ENCODE assay signal across 11 cellular contexts in the genomic region with DNA sequence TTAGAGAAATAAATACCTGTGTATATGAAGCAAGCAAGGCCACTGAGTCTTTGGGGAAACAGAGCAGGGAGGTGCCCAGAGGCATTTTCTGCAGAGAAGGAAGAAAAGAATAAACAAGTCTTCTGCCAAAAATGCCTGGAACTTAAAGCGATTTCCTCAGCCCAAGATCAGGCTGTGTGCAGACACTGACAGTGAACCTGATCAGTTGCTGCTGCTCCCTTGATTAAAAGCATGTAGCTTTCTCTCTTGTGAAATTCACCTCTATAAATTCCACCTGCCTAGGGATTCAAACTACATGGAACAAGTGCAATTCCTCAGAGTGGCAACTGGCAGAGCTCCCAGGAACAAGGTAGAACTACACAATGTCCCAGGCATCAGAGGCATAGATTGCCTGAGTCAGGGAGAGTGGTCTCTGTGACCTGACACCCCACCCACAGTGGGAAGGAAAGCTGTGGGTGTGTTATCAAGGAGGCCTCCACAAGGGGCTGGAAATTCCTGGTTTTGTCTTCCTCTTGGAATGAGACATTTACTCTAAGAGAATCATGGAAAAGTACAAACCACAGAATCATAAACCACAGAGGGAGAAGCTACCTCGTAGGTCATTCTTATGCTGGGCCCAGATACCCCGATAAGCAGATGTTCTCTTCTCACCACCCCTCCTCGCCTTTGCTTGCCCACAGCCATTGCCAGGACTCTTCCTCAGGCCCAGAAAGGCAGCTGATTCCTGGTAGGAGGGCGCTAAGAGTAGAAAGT. TPM values are rescaled to one million over a fixed set of nuclear protein-coding genes. Genes with fewer than 3 reads are reported as not detected.
DNase-seq lines count a peak whose midpoint lies in the region; TF ChIP-seq lines count a peak whose summit lies in the region.
"Had no signal": no experiment of that assay in that cellular context is flagged by ENCODE, and none has a peak within 500 bp of the region (broad histone marks: within the 10 kb centered on the region; RNA-seq: fewer than 3 reads in every experiment).

No MANE protein-coding gene starts in this region.

- H3K4me3 ChIP-seq in mesendoderm (ENCODE audit: low read length) = no peak overlapping the region
- H3K4me3 ChIP-seq in uterus = no peak overlapping the region
- H3K4me3 ChIP-seq: BLaER1 treated with 17β-estradiol and CSF1 and Interleukin-3, amounts not matched to agents 10 nM and 100 nM had no signal

- no peak overlapping the region for H3K4me3 Mint-ChIP-seq in activated CD4-positive, alpha-beta T cell treated with anti-CD3 and anti-CD28 coated beads, Interleukin-2, amount 10 ng/mL, durations not matched to agents 24 days and 14 days
- H3K4me3 Mint-ChIP-seq: activated naive CD4-positive, alpha-beta T cell treated with anti-CD3 and anti-CD28 coated beads, Interleukin-2, amount 50 U/mL, for 24 hours; IgD-negative memory B cell had no signal

- H3K9me3 Mint-ChIP-seq in activated CD4-positive, alpha-beta T cell treated with anti-CD3 and anti-CD28 coated beads, Interleukin-2, amount 10 ng/mL, durations not matched to agents 24 days and 14 days = no peaks in the 10 kb centered on the region
- H3K9me3 Mint-ChIP-seq: activated naive CD4-positive, alpha-beta T cell treated with anti-CD3 and anti-CD28 coated beads, Interleukin-2, amount 50 U/mL, for 24 hours had no signal

- no peak overlapping the region for H2AK5ac ChIP-seq in mesendoderm (ENCODE audit: low read length)

- H2BK5ac ChIP-seq in mesendoderm (ENCODE audit: low read length) = no peak overlapping the region

- no peaks in the 10 kb centered on the region for H3K36me3 ChIP-seq in mesendoderm (ENCODE audit: control insufficient read depth, insufficient read depth, low read length)
- H3K36me3 ChIP-seq in uterus = no peaks in the 10 kb centered on the region
- H3K36me3 ChIP-seq: BLaER1 treated with 17β-estradiol and CSF1 and Interleukin-3, amounts not matched to agents 10 nM and 100 nM had no signal

- peak overlapping the region; percentile 40 for H3K56ac ChIP-seq in mesendoderm (ENCODE audit: low read length)

- no peak overlapping the region for H3K27ac Mint-ChIP-seq in activated CD4-positive, alpha-beta T cell treated with anti-CD3 and anti-CD28 coated beads, Interleukin-2, amount 10 ng/mL, durations not matched to agents 24 days and 14 days
- H3K27ac Mint-ChIP-seq: activated naive CD4-positive, alpha-beta T cell treated with anti-CD3 and anti-CD28 coated beads, Interleukin-2, amount 50 U/mL, for 24 hours had no signal

- H3K4me2 ChIP-seq in mesendoderm (ENCODE audit: low read length) = no peak overlapping the region

- H2BK120ac ChIP-seq in mesendoderm (ENCODE audit: low read depth, low read length) = no peak overlapping the region

- H3K36me3 Mint-ChIP-seq in activated CD4-positive, alpha-beta T cell treated with anti-CD3 and anti-CD28 coated beads, Interleukin-2, amount 10 ng/mL, durations not matched to agents 24 days and 14 days (ENCODE audit: low read depth) = no peaks in the 10 kb centered on the region
- H3K36me3 Mint-ChIP-seq: activated naive CD4-positive, alpha-beta T cell treated with anti-CD3 and anti-CD28 coated beads, Interleukin-2, amount 50 U/mL, for 24 hours had no signal

- no CpG with 5 or more reads among the region's 5 CpGs for whole genome bisulfite sequencing in mesendoderm (ENCODE audit: extremely low coverage, insufficient coverage, low lambda C conversion rate)

- intact Hi-C loops in activated CD4-positive, alpha-beta T cell treated with anti-CD3 and anti-CD28 coated beads, Interleukin-2, amount 10 ng/mL, durations not matched to agents 24 days and 14 days (cut with micrococcal nuclease) = no loop called here
- intact Hi-C loops in uterus (cut with DNase I; ENCODE audit: low total_unique reads) = no loop called here

- TF ChIP-seq POLR2A in uterus (IDR thresholded peaks at IDR 0.05) = no peak

- no peak overlapping the region for H4K5ac ChIP-seq in mesendoderm (ENCODE audit: low read length)

- H3K4ac ChIP-seq in mesendoderm (ENCODE audit: low read depth, low read length) = peak overlapping the region; percentile 66

- H3K9me3 ChIP-seq in uterus = no peaks in the 10 kb centered on the region

- peak overlapping the region; percentile 42 for H3K18ac ChIP-seq in mesendoderm (ENCODE audit: low read length)

- H3K27me3 Mint-ChIP-seq in activated CD4-positive, alpha-beta T cell treated with anti-CD3 and anti-CD28 coated beads, Interleukin-2, amount 10 ng/mL, durations not matched to agents 24 days and 14 days = peaks cover 7% of the 10 kb centered on the region
- H3K27me3 Mint-ChIP-seq: activated naive CD4-positive, alpha-beta T cell treated with anti-CD3 and anti-CD28 coated beads, Interleukin-2, amount 50 U/mL, for 24 hours; IgD-negative memory B cell had no signal

- H3K4me1 ChIP-seq in mesendoderm (ENCODE audit: control insufficient read depth, low read depth, low read length) (peaks cover 7% of the 10 kb centered on the region), uterus (peaks cover 11 to 13% of the 10 kb centered on the region in 2 donors)

- DNase-seq in activated CD4-positive, alpha-beta T cell treated with anti-CD3 and anti-CD28 coated beads, Interleukin-2, amount 10 ng/mL, durations not matched to agents 24 days and 14 days = peak; percentile 52
- DNase-seq in activated CD4-positive, alpha-beta T cell treated with anti-CD3 and anti-CD28 coated beads, Interleukin-2, amount 50 U/mL, for 4 hours = no peak
- DNase-seq in caudate nucleus (lab: John Stamatoyannopoulos, UW) = no peak
- no peak for DNase-seq in mesendoderm
- peak; percentile 34 to 66 for DNase-seq in uterus
- no peak for DNase-seq in iPS-NIHi7 (ENCODE audit: extremely low spot score)
- DNase-seq in GOT3 (lab: John Stamatoyannopoulos, UW) = no peak
- DNase-seq in KG1 (lab: John Stamatoyannopoulos, UW) = no peak

- H2BK15ac ChIP-seq in mesendoderm (replicated peaks; ENCODE audit: low read depth) = peak overlapping the region; percentile 46

- no peak overlapping the region for H4K8ac ChIP-seq in mesendoderm (ENCODE audit: low read depth, low read length)

- no peaks in the 10 kb centered on the region for H3K27me3 ChIP-seq in mesendoderm (ENCODE audit: insufficient read depth, low read length, poor library complexity)
- H3K27me3 ChIP-seq in uterus = no peaks in the 10 kb centered on the region
- H3K27me3 ChIP-seq: BLaER1 treated with 17β-estradiol and CSF1 and Interleukin-3, amounts not matched to agents 10 nM and 100 nM had no signal

- no peaks in the 10 kb centered on the region for H3K79me1 ChIP-seq in mesendoderm (ENCODE audit: low read length)

- H3K4me1 Mint-ChIP-seq in activated CD4-positive, alpha-beta T cell treated with anti-CD3 and anti-CD28 coated beads, Interleukin-2, amount 10 ng/mL, durations not matched to agents 24 days and 14 days = peaks cover 14% of the 10 kb centered on the region

- H3K79me2 ChIP-seq in mesendoderm (ENCODE audit: control insufficient read depth, insufficient read depth, low read length) = no peaks in the 10 kb centered on the region

- H3K27ac ChIP-seq in caudate nucleus (ENCODE audit: low read depth, low read length) (peak overlapping the region; percentile 98), mesendoderm (ENCODE audit: low read depth, low read length) (peak overlapping the region; percentile 52), uterus (peak overlapping the region; percentile 93 to 96)
- H3K27ac ChIP-seq: BLaER1 treated with 17β-estradiol and CSF1 and Interleukin-3, amounts not matched to agents 10 nM and 100 nM had no signal

- no peak for TF ChIP-seq CTCF in uterus (IDR thresholded peaks at IDR 0.05)

- no peak overlapping the region for H3K9ac ChIP-seq in mesendoderm (ENCODE audit: low read length)

- H3K23ac ChIP-seq in mesendoderm (ENCODE audit: low read length) = no peak overlapping the region

RNA-seq across cellular contexts. Expression of a gene that starts 1.8 kb away (rescaled TPM):
- 14.5 and 17.8 TPM in 2 replicates for total RNA-seq in activated CD4-positive, alpha-beta T cell treated with anti-CD3 and anti-CD28 coated beads, Interleukin-2, amount 10 ng/mL, durations not matched to agents 24 days and 14 days
- polyA plus RNA-seq in mesendoderm (2013, experiment 1 of 2) = 20.8 TPM
- 20.5 TPM for polyA plus RNA-seq in mesendoderm (2013, experiment 2 of 2)
- 100 to 1,000 TPM; 125 to 183 (median 149) TPM for total RNA-seq in uterus

Comparison
In these comparisons a context has a peak if more than half of its experiments do, and no peak if none do; other contexts are left out.
1. DNase-seq: peak in activated CD4-positive, alpha-beta T cell treated with anti-CD3 and anti-CD28 coated beads, Interleukin-2, amount 10 ng/mL, durations not matched to agents 24 days and 14 days (single experiment) and uterus (2 of 2); none in activated CD4-positive, alpha-beta T cell treated with anti-CD3 and anti-CD28 coated beads, Interleukin-2, amount 50 U/mL, for 4 hours (0 of 2), caudate nucleus (0 of 61), mesendoderm (single experiment), iPS-NIHi7 (single experiment), GOT3 (single experiment) and KG1 (single experiment).
2. Peak in every context shown above with its lines, with median percentiles within 50 percentile points of each other: H3K27ac ChIP-seq.